In genomic region chr19:1249298-1249989, GRCh38 we compare ENCODE assay signal across 8 cellular contexts. TPM values are rescaled to one million over a fixed set of nuclear protein-coding genes. Genes with fewer than 3 reads are reported as not detected.
A peak's percentile ranks its signal among the peaks of the same experiment; 100 is the strongest.
DNase-seq lines count a peak whose midpoint lies in the region; ATAC-seq, FAIRE-seq and TF ChIP-seq lines count a peak whose summit lies in the region.

No MANE protein-coding gene starts in this region.

- H3K27ac ChIP-seq in KMS-11 (peak overlapping the region; percentile 91), PC-9 (peak overlapping the region; percentile 84), esophagus muscularis mucosa (replicated peaks in 1 of 4) (peak overlapping the region; percentile 100)

- H3K4me2 ChIP-seq in KMS-11 (peak overlapping the region; percentile 68), PC-9 (peak overlapping the region; percentile 47; the same call in 1 of the 2 replicates)

- H3K9me3 ChIP-seq in PC-9 (ENCODE audit: insufficient read depth, low read depth), result no peaks in the 10 kb centered on the region
- no peaks in the 10 kb centered on the region for H3K9me3 ChIP-seq in esophagus muscularis mucosa

- peak; percentile 34 for ATAC-seq in GM21576 (IDR thresholded peaks at IDR 0.05; ENCODE audit: unreplicated experiment)

- TF ChIP-seq POLR2A in esophagus muscularis mucosa (IDR thresholded peaks at IDR 0.05; ENCODE audit: low read depth), result peak; percentile 97

- no CpG with 5 or more reads among the region's 102 CpGs for WGBS in esophagus muscularis mucosa

- H3K9me2 ChIP-seq in PC-9 (ENCODE audit: insufficient read depth), result no peaks in the 10 kb centered on the region

- H3F3A ChIP-seq in PC-9 (ENCODE audit: insufficient read depth, low read depth), result peaks cover 26% of the 10 kb centered on the region

- no TSS peak for BruUV-seq in PC-9 (replicated peaks; lab: Mats Ljungman, UMichigan)

- TF ChIP-seq CTCF in D721Med (IDR thresholded peaks at IDR 0.05; ENCODE audit: insufficient read depth, missing control alignments) (no peak), KMS-11 (conservative IDR thresholded peaks at IDR 0.05; ENCODE audit: low read depth, low read length) (no peak), PC-9 (conservative IDR thresholded peaks at IDR 0.05) (no peak), esophagus muscularis mucosa (IDR thresholded peaks at IDR 0.05) (no peak)

- CTCF ChIA-PET in PC-9 (lab: Charles Lee), result no interaction called here

- H3K4me3 ChIP-seq in KMS-11 (IDR thresholded peaks at IDR 0.05; ENCODE audit: insufficient read depth, low read depth, low read length), result no peak overlapping the region
- peak overlapping the region; percentile 61; the same call in 1 of the 2 replicates for H3K4me3 ChIP-seq in PC-9
- peak overlapping the region; percentile 77 to 89 (median 82) for H3K4me3 ChIP-seq in esophagus muscularis mucosa

- H2AFZ ChIP-seq in KMS-11 (ENCODE audit: low read depth) (no peak overlapping the region), PC-9 (no peak overlapping the region)

- POLR2A ChIA-PET in PC-9 (lab: Charles Lee; ENCODE audit: unreplicated experiment), result no interaction called here

- H3K79me2 ChIP-seq in KMS-11 (ENCODE audit: insufficient read depth, low read depth) (no peaks in the 10 kb centered on the region), PC-9 (ENCODE audit: low read depth) (peaks cover 32% of the 10 kb centered on the region)

- H3K4me1 ChIP-seq in KMS-11 (ENCODE audit: low read depth, poor library complexity, severe bottlenecking), result peaks cover 17% of the 10 kb centered on the region
- H3K4me1 ChIP-seq in PC-9 (replicated peaks; ENCODE audit: insufficient read depth), result peaks cover 22% of the 10 kb centered on the region
- H3K4me1 ChIP-seq in esophagus muscularis mucosa, result peaks cover 51 to 81% (median 71%) of the 10 kb centered on the region in 4 donors

- FAIRE-seq in D721Med (lab: Jason Lieb, UNC), result no peak

- peak; percentile 47 for TF ChIP-seq EP300 in esophagus muscularis mucosa (IDR thresholded peaks at IDR 0.05)

- no peaks in the 10 kb centered on the region for H4K20me1 ChIP-seq in KMS-11 (ENCODE audit: insufficient read depth)
- 0 out of 2 replicates have a peak, but pooled peaks cover 5% of the 10 kb centered on the region for H4K20me1 ChIP-seq in PC-9 (ENCODE audit: insufficient read depth)

- H3K9ac ChIP-seq in KMS-11, result peak overlapping the region; percentile 87

- intact Hi-C loops in PC-9 (cut with micrococcal nuclease; ENCODE audit: unreplicated experiment), result loop anchor here (5.0 kb wide), 1 partner anchor 67 kb away; no protein-coding TSS in a partner anchor
- intact Hi-C loops in esophagus muscularis mucosa (cut with DNase I), result no loop called here

- DNase-seq in D721Med (ENCODE audit: insufficient read length, low spot score), result peak; percentile 72
- peak; percentile 70 to 90 for DNase-seq in PC-9
- peak; percentile 94 to 95 for DNase-seq in activated T-cell treated with anti-CD3 and anti-CD28 coated beads, Interleukin-2, amount 50 U/mL, for 48 hours
- DNase-seq in esophagus muscularis mucosa (ENCODE audit: extremely low spot score), result peak; percentile 98
- peak; percentile 94 for DNase-seq in myocyte (ENCODE audit: low read depth)
- DNase-seq in stimulated activated CD8-positive, alpha-beta memory T cell treated with anti-CD3 and anti-CD28 coated beads, Interleukin-7, amount 100 ng/mL, for 4 hours (ENCODE audit: low read depth in 2 of 2), result peak; percentile 82 to 96

- no peaks in the 10 kb centered on the region for H3K27me3 ChIP-seq in KMS-11 (ENCODE audit: insufficient read depth, low read depth)
- H3K27me3 ChIP-seq in PC-9 (ENCODE audit: insufficient read depth, low read depth), result no peaks in the 10 kb centered on the region
- H3K27me3 ChIP-seq in esophagus muscularis mucosa, result peaks cover 0 to 3% (median 0%) of the 10 kb centered on the region in 4 donors

- H3K36me3 ChIP-seq in KMS-11 (ENCODE audit: insufficient read depth) (no peaks in the 10 kb centered on the region), PC-9 (ENCODE audit: low read depth) (peaks cover 2% of the 10 kb centered on the region; the same call in 1 of the 2 replicates), esophagus muscularis mucosa (peaks cover 9 to 33% (median 27%) of the 10 kb centered on the region in 4 donors)

RNA-seq across cellular contexts. Expression of gene MIDN, which starts 1.1 kb away (rescaled TPM):
- total RNA-seq in PC-9 (2021), result 61.4 and 92.0 TPM in 2 replicates
- total RNA-seq in esophagus muscularis mucosa, result 10 to 100 TPM; 20.3 to 72.2 (median 31.8) TPM
- total RNA-seq in myocyte, result 17.2 and 30.6 TPM in 2 replicates
- polyA plus RNA-seq in myocyte (2012), result 31.9 TPM

RNA-seq across cellular contexts. Expression of gene ATP5F1D, which starts 7.9 kb away (rescaled TPM):
- total RNA-seq in PC-9 (2021), result 157 and 214 TPM in 2 replicates
- total RNA-seq in esophagus muscularis mucosa, result 100 to 1,000 TPM in 2 of 4 donors, 10 to 100 TPM in 2; 77.5 to 140 (median 109) TPM
- 46.5 and 61.9 TPM in 2 replicates for total RNA-seq in myocyte
- polyA plus RNA-seq in myocyte (2012), result 193 TPM

RNA-seq across cellular contexts. Expression of gene CBARP, which starts 11.6 kb away (rescaled TPM):
- total RNA-seq in PC-9 (2021) (1.8 and 1.9 TPM in 2 replicates), esophagus muscularis mucosa (1 to 10 TPM in 1 of 4 donors, under 1 TPM in 2, not detected in 1; 0.58 to 1.0 (median 0.99) TPM), myocyte (4.0 and 4.8 TPM in 2 replicates)
- polyA plus RNA-seq in myocyte (2012), result 3.2 TPM

RNA-seq across cellular contexts. Expression of gene CIRBP, which starts 19.7 kb away (rescaled TPM):
- total RNA-seq in PC-9 (2021) (86.9 and 143 TPM in 2 replicates), esophagus muscularis mucosa (100 to 1,000 TPM; 236 to 601 (median 429) TPM), myocyte (441 and 497 TPM in 2 replicates)
- polyA plus RNA-seq in myocyte (2012), result 414 TPM

RNA-seq across cellular contexts. Expression of gene FAM174C, which starts 25.9 kb away (rescaled TPM):
- total RNA-seq in PC-9 (2021) (51.8 and 64.2 TPM in 2 replicates), esophagus muscularis mucosa (10 to 100 TPM; 24.9 to 58.9 (median 43.6) TPM), myocyte (33.8 and 55.3 TPM in 2 replicates)
- 66.6 TPM for polyA plus RNA-seq in myocyte (2012)
